20 cellular contexts compared by ENCODE assay signal in the genomic region with DNA sequence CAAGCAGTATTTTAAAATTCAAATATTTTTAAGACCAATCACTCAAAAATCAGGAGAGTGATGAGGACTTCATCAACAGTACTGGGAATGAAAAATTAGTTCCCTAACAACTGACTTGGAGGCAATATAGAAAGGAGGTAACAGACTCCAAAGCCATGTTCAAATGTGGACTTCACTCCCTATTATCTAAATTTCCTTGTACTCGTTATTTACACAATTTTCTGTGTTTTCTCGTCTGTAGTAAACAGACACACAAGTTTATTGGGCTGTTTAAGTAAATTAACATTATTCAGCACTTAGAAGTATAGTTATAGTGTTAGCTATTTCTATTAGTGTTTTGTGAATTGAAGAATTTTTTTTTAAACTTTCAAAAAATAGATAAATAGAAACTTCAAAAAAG.
DNase-seq lines count a peak whose midpoint lies in the region; ATAC-seq, FAIRE-seq and TF ChIP-seq lines count a peak whose summit lies in the region.
"Had no signal": no experiment of that assay in that cellular context is flagged by ENCODE, and none has a peak within 500 bp of the region (broad histone marks: within the 10 kb centered on the region; RNA-seq: fewer than 3 reads in every experiment).

No MANE protein-coding gene starts in this region.

- H3K4me3 Mint-ChIP-seq in GM23338: no peak overlapping the region
- H3K4me3 Mint-ChIP-seq: CD14-positive monocyte; CD4-positive, alpha-beta T cell; CD8-positive, alpha-beta memory T cell; H9 had no signal

- H3F3A ChIP-seq in GM23338 (replicated peaks; ENCODE audit: low read depth): no peaks in the 10 kb centered on the region

- 18% methylated on average over 2 of the region's 2 CpGs for WGBS in A549 (ENCODE audit: missing lambda C conversion rate)
- WGBS in hepatocyte (ENCODE audit: low lambda C conversion rate, missing lambda C conversion rate): 38% methylated on average over 2 of the region's 2 CpGs

- H4K20me1 ChIP-seq in GM23338 (replicated peaks; ENCODE audit: insufficient read depth): no peaks in the 10 kb centered on the region
- no peaks in the 10 kb centered on the region for H4K20me1 ChIP-seq in hepatocyte (ENCODE audit: insufficient read depth, poor library complexity, severe bottlenecking)
- H4K20me1 ChIP-seq: BLaER1 treated with 17β-estradiol and CSF1 and Interleukin-3, amounts not matched to agents 10 nM and 100 nM had no signal

- no peaks in the 10 kb centered on the region for H3K27me3 Mint-ChIP-seq in GM23338 (ENCODE audit: insufficient read depth, low read depth, poor library complexity)
- H3K27me3 Mint-ChIP-seq: CD4-positive, alpha-beta T cell; CD8-positive, alpha-beta memory T cell had no signal

- no peak for ATAC-seq in A549
- ATAC-seq in GM23338: no peak
- no peak for ATAC-seq in esophagus mucosa
- no peak for ATAC-seq in HG02798 (IDR thresholded peaks at IDR 0.05; ENCODE audit: poor library complexity, unreplicated experiment)
- ATAC-seq in activated naive CD4-positive, alpha-beta T cell treated with anti-CD3 and anti-CD28 coated beads, Interleukin-2, amount 50 U/mL, for 72 hours: no peak
- ATAC-seq: HCT116 had no signal

- TF ChIP-seq RAD21 in A549 (conservative IDR thresholded peaks at IDR 0.05 in 1 of 2, IDR thresholded peaks at IDR 0.05 in 1 of 2): no peak

- peaks cover 23% of the 10 kb centered on the region for H3K4me1 Mint-ChIP-seq in GM23338
- H3K4me1 Mint-ChIP-seq: CD14-positive monocyte had no signal

- no peak for TF ChIP-seq CTCF in A549 (IDR thresholded peaks at IDR 0.05)
- no peak for TF ChIP-seq CTCF in GM23338 (conservative IDR thresholded peaks at IDR 0.05; ENCODE audit: low read depth in 2 of 2)
- TF ChIP-seq CTCF in hepatocyte (IDR thresholded peaks at IDR 0.05; ENCODE audit: poor library complexity): no peak

- H3K9me2 ChIP-seq in GM23338 (ENCODE audit: insufficient read depth) (no peaks in the 10 kb centered on the region), hepatocyte (replicated peaks; ENCODE audit: insufficient read depth) (no peaks in the 10 kb centered on the region)

- H3K9me3 ChIP-seq in A549 (no peaks in the 10 kb centered on the region), hepatocyte (ENCODE audit: low read depth) (no peaks in the 10 kb centered on the region)
- H3K9me3 ChIP-seq: BE2C; BLaER1 treated with 17β-estradiol and CSF1 and Interleukin-3, amounts not matched to agents 10 nM and 100 nM had no signal

- H3K27me3 ChIP-seq in GM23338 (ENCODE audit: insufficient read depth): no peaks in the 10 kb centered on the region
- H3K27me3 ChIP-seq in hepatocyte: no peaks in the 10 kb centered on the region
- H3K27me3 ChIP-seq: BE2C; BLaER1 treated with 17β-estradiol and CSF1 and Interleukin-3, amounts not matched to agents 10 nM and 100 nM had no signal

- H2AFZ ChIP-seq in GM23338 (peak overlapping the region; percentile 20; the same call in 1 of the 2 replicates), hepatocyte (no peak overlapping the region)
- H2AFZ ChIP-seq: GM23248 had no signal

- POLR2A ChIA-PET in A549 (lab: Yijun Ruan, JAX): no interaction called here

- CTCF ChIA-PET in A549 (lab: Yijun Ruan, JAX): no interaction called here

- peak overlapping the region; percentile 55 for H3K4me2 ChIP-seq in A549
- no peak overlapping the region for H3K4me2 ChIP-seq in GM23338
- H3K4me2 ChIP-seq in hepatocyte: peak overlapping the region; percentile 35
- H3K4me2 ChIP-seq: BLaER1 treated with 17β-estradiol and CSF1 and Interleukin-3, amounts not matched to agents 10 nM and 100 nM had no signal

- no peaks in the 10 kb centered on the region for H3K79me2 ChIP-seq in GM23338 (replicated peaks; ENCODE audit: insufficient read depth)
- no peaks in the 10 kb centered on the region for H3K79me2 ChIP-seq in hepatocyte

- no peak for TF ChIP-seq POLR2A in A549 (IDR thresholded peaks at IDR 0.05; ENCODE audit: low read length)

- no peak for DNase-seq in A549 (ENCODE audit: low read depth in 1 of 2, low spot score in 1 of 2)
- no peak for DNase-seq in GM23338 (ENCODE audit: low spot score)
- DNase-seq in hepatocyte (ENCODE audit: low spot score): no peak
- DNase-seq in activated naive CD4-positive, alpha-beta T cell treated with anti-CD3 and anti-CD28 coated beads, Interleukin-2, amount 50 U/mL, for 72 hours (ENCODE audit: low spot score in 2 of 2): no peak
- DNase-seq: ACHN; AML-193; CD4-positive, alpha-beta T cell; CD8-positive, alpha-beta memory T cell; DND-41; H9 had no signal

- no peaks in the 10 kb centered on the region for H3K9me3 Mint-ChIP-seq in GM23338
- peaks cover 9% of the 10 kb centered on the region in 2 donors for H3K9me3 Mint-ChIP-seq in activated naive CD4-positive, alpha-beta T cell treated with anti-CD3 and anti-CD28 coated beads, Interleukin-2, amount 50 U/mL, for 72 hours
- H3K9me3 Mint-ChIP-seq: CD4-positive, alpha-beta T cell; H9 had no signal

- no peak for TF ChIP-seq EP300 in A549 (IDR thresholded peaks at IDR 0.05)

- H3K36me3 ChIP-seq in GM23338 (ENCODE audit: insufficient read depth) (no peaks in the 10 kb centered on the region), hepatocyte (replicated peaks; ENCODE audit: insufficient read depth, low read depth) (no peaks in the 10 kb centered on the region)
- H3K36me3 ChIP-seq: BE2C; BLaER1 treated with 17β-estradiol and CSF1 and Interleukin-3, amounts not matched to agents 10 nM and 100 nM had no signal

- no peak overlapping the region for H3K27ac Mint-ChIP-seq in GM23338
- no peak overlapping the region for H3K27ac Mint-ChIP-seq in activated naive CD4-positive, alpha-beta T cell treated with anti-CD3 and anti-CD28 coated beads, Interleukin-2, amount 50 U/mL, for 72 hours
- H3K27ac Mint-ChIP-seq: CD14-positive monocyte; CD4-positive, alpha-beta T cell; CD8-positive, alpha-beta memory T cell had no signal

- H3K4me1 ChIP-seq in A549 (peaks cover 17% of the 10 kb centered on the region), GM23338 (ENCODE audit: insufficient read depth) (peaks cover 18% of the 10 kb centered on the region), hepatocyte (ENCODE audit: insufficient read depth) (peaks cover 42% of the 10 kb centered on the region)
- H3K4me1 ChIP-seq: BLaER1 treated with 17β-estradiol and CSF1 and Interleukin-3, amounts not matched to agents 10 nM and 100 nM had no signal

- peak overlapping the region in 1 of 2 experiments; percentile 29; a peak in 2 of 6 replicates for H3K27ac ChIP-seq in A549
- no peak overlapping the region for H3K27ac ChIP-seq in GM23338 (ENCODE audit: low read depth)
- H3K27ac ChIP-seq in hepatocyte: peak overlapping the region; percentile 67
- H3K27ac ChIP-seq: BLaER1 treated with 17β-estradiol and CSF1 and Interleukin-3, amounts not matched to agents 10 nM and 100 nM; GM23248 had no signal

- no peaks in the 10 kb centered on the region for H3K36me3 Mint-ChIP-seq in GM23338 (ENCODE audit: low read depth)
- no peaks in the 10 kb centered on the region for H3K36me3 Mint-ChIP-seq in activated naive CD4-positive, alpha-beta T cell treated with anti-CD3 and anti-CD28 coated beads, Interleukin-2, amount 50 U/mL, for 72 hours
- H3K36me3 Mint-ChIP-seq: CD14-positive monocyte; CD8-positive, alpha-beta memory T cell had no signal

- no peak overlapping the region for H3K4me3 ChIP-seq in A549
- H3K4me3 ChIP-seq in GM23338: no peak overlapping the region
- no peak overlapping the region for H3K4me3 ChIP-seq in hepatocyte
- H3K4me3 ChIP-seq: BLaER1 treated with 17β-estradiol and CSF1 and Interleukin-3, amounts not matched to agents 10 nM and 100 nM; GM23248 had no signal

- FAIRE-seq in A549 (lab: Jason Lieb, UNC): no peak
- FAIRE-seq: G401.6, GM12892, GM19239 had no signal

TF ChIP-seq in A549, 52 proteins besides CTCF, POLR2A, EP300 and RAD21:
- TF ChIP-seq CHD2 (IDR thresholded peaks at IDR 0.05; ENCODE audit: low read length, partially characterized antibody) (no peak), CEBPB (IDR thresholded peaks at IDR 0.05) (no peak), SREBF2 (IDR thresholded peaks at IDR 0.05) (no peak)
TF ChIP-seq in A549: peak in this region for 0.

TF ChIP-seq in GM23338, 12 proteins besides CTCF, POLR2A, EP300 and RAD21 (continues in another document):
- no peak for TF ChIP-seq EZH2 (IDR thresholded peaks at IDR 0.05; ENCODE audit: low read depth, unreplicated experiment)
- TF ChIP-seq JUNB (IDR thresholded peaks at IDR 0.05; ENCODE audit: unreplicated experiment): no peak
- no peak for TF ChIP-seq POLR2AphosphoS5 (IDR thresholded peaks at IDR 0.05; ENCODE audit: low read depth)
- TF ChIP-seq STAT1 (IDR thresholded peaks at IDR 0.05; ENCODE audit: unreplicated experiment): no peak
